Comparison of ENCODE assay signal across 8 cellular contexts in genomic region chr1:16217061-16217785, GRCh38. TPM values are rescaled to one million over a fixed set of nuclear protein-coding genes. Genes with fewer than 3 reads are reported as not detected.
DNase-seq lines count a peak whose midpoint lies in the region; ATAC-seq and TF ChIP-seq lines count a peak whose summit lies in the region.

No MANE protein-coding gene starts in this region.

- no peaks in the 10 kb centered on the region for H3K9me3 ChIP-seq in adrenal gland (replicated peaks in 1 of 3)
- H3K9me3 ChIP-seq in heart right ventricle = no peaks in the 10 kb centered on the region

- peak in 1 of 2 donors; percentile 69 for TF ChIP-seq POLR2A in adrenal gland (IDR thresholded peaks at IDR 0.05)

- peak overlapping the region; percentile 36 to 84 (median 43) for H3K27ac ChIP-seq in adrenal gland
- peak overlapping the region in 8 of 10 donors; percentile 58 to 74 (median 65) for H3K27ac ChIP-seq in heart right ventricle

- peak overlapping the region; percentile 88 for H3K4me3 Mint-ChIP-seq in type B pancreatic cell

- H3K4me3 ChIP-seq in GM06990 (replicated peaks; ENCODE audit: low read depth, low read length) (peak overlapping the region; percentile 57), adrenal gland (peak overlapping the region in 3 of 4 donors; percentile 22 to 50 (median 37)), heart right ventricle (peak overlapping the region; percentile 7 to 63 (median 58))

- no peaks in the 10 kb centered on the region for H3K36me3 ChIP-seq in GM06990 (ENCODE audit: control insufficient read depth, insufficient read depth, low read length)
- H3K36me3 ChIP-seq in adrenal gland (replicated peaks in 1 of 2) = no peaks in the 10 kb centered on the region
- no peaks in the 10 kb centered on the region for H3K36me3 ChIP-seq in heart right ventricle

- ATAC-seq in HG02571 (IDR thresholded peaks at IDR 0.05; ENCODE audit: unreplicated experiment) (peak; percentile 70), heart right ventricle (peak; percentile 98 to 99 (median 99))

- no peaks in the 10 kb centered on the region; the same call in 1 of the 2 replicates for H3K27me3 ChIP-seq in GM06990 (replicated peaks; ENCODE audit: control insufficient read depth, insufficient read depth, low read length)
- H3K27me3 ChIP-seq in adrenal gland = no peaks in the 10 kb centered on the region
- no peaks in the 10 kb centered on the region for H3K27me3 ChIP-seq in heart right ventricle

- peak; percentile 92 for DNase-seq in GM06990 (ENCODE audit: extremely low read depth, insufficient read length)
- DNase-seq in NCI-H1105 (lab: John Stamatoyannopoulos, UW) = peak; percentile 97
- DNase-seq in T follicular helper cell (ENCODE audit: low read depth) = peak; percentile 90
- DNase-seq in adrenal gland = peak; percentile 98 to 100 (median 99)
- DNase-seq in heart right ventricle = peak; percentile 99
- DNase-seq in posterior cingulate gyrus = peak; percentile 70 to 99 (median 90)
- peak; percentile 97 for DNase-seq in type B pancreatic cell (ENCODE audit: extremely low spot score, unreplicated experiment)

- H3K4me1 Mint-ChIP-seq in type B pancreatic cell (ENCODE audit: unreplicated experiment) = peaks cover 22% of the 10 kb centered on the region

- peaks cover 22% of the 10 kb centered on the region for H3K27me3 Mint-ChIP-seq in type B pancreatic cell

- H3K4me1 ChIP-seq in adrenal gland (replicated peaks in 1 of 2) (peaks cover 6 to 14% of the 10 kb centered on the region in 2 donors), heart right ventricle (peaks cover 3 to 23% (median 14%) of the 10 kb centered on the region in 9 donors)

- peak overlapping the region; percentile 82 for H3K27ac Mint-ChIP-seq in type B pancreatic cell

- no peak for TF ChIP-seq CTCF in GM06990 (IDR thresholded peaks at IDR 0.05; ENCODE audit: insufficient read depth, low read length, poor library complexity, severe bottlenecking)
- TF ChIP-seq CTCF in adrenal gland (IDR thresholded peaks at IDR 0.05) = no peak
- no peak for TF ChIP-seq CTCF in heart right ventricle (IDR thresholded peaks at IDR 0.05)
- TF ChIP-seq CTCF in type B pancreatic cell (conservative IDR thresholded peaks at IDR 0.05) = no peak

- no peaks in the 10 kb centered on the region for H3K36me3 Mint-ChIP-seq in type B pancreatic cell

- WGBS in adrenal gland, 4 donors = 1 to 2% (median 2%) methylated on average over 23 to 46 of the region's 46 CpGs
- 1% methylated on average over 46 of the region's 46 CpGs for WGBS in heart right ventricle, 2 donors

- intact Hi-C loops in adrenal gland (cut with DNase I) = no loop called here
- intact Hi-C loops in heart right ventricle (cut with DNase I) = no loop called here
- intact Hi-C loops in posterior cingulate gyrus (cut with DNase I) = no loop called here

- H3K9me3 Mint-ChIP-seq in type B pancreatic cell = no peaks in the 10 kb centered on the region

RNA-seq across cellular contexts. Expression of gene ARHGEF19, which starts 4.8 kb away (rescaled TPM):
- 10 to 100 TPM; 11.4 to 46.2 (median 23.8) TPM for total RNA-seq in adrenal gland
- 10 to 100 TPM; 19.1 to 28.2 (median 19.1) TPM for polyA plus RNA-seq in adrenal gland
- 1 to 10 TPM in 7 of 10 donors, under 1 TPM in 3; 0.49 to 3.0 (median 1.6) TPM for total RNA-seq in heart right ventricle
- 1 to 10 TPM; 1.9 to 5.4 TPM for polyA plus RNA-seq in heart right ventricle
- 20.2 and 29.5 TPM in 2 replicates for total RNA-seq in type B pancreatic cell (ENCODE audit: low replicate concordance)

RNA-seq across cellular contexts. Expression of gene CPLANE2, which starts 19.8 kb away (rescaled TPM):
- 10 to 100 TPM; 10.5 to 21.3 (median 13.9) TPM for total RNA-seq in adrenal gland
- 1 to 10 TPM; 2.8 to 6.3 (median 3.0) TPM for polyA plus RNA-seq in adrenal gland
- total RNA-seq in heart right ventricle = 10 to 100 TPM in 2 of 10 donors, 1 to 10 TPM in 8; 3.9 to 11.1 (median 7.2) TPM
- polyA plus RNA-seq in heart right ventricle = 1 to 10 TPM; 2.2 to 2.3 TPM
- 11.1 and 12.9 TPM in 2 replicates for total RNA-seq in type B pancreatic cell (ENCODE audit: low replicate concordance)

Comparison
In these comparisons a context has a peak if more than half of its experiments do, and no peak if none do; other contexts are left out.
1. Peak in every context shown above with its lines: DNase-seq, ATAC-seq, H3K4me3 ChIP-seq and H3K27ac ChIP-seq.